Comparison of ENCODE assay signal across 1 cellular context in the genomic region with DNA sequence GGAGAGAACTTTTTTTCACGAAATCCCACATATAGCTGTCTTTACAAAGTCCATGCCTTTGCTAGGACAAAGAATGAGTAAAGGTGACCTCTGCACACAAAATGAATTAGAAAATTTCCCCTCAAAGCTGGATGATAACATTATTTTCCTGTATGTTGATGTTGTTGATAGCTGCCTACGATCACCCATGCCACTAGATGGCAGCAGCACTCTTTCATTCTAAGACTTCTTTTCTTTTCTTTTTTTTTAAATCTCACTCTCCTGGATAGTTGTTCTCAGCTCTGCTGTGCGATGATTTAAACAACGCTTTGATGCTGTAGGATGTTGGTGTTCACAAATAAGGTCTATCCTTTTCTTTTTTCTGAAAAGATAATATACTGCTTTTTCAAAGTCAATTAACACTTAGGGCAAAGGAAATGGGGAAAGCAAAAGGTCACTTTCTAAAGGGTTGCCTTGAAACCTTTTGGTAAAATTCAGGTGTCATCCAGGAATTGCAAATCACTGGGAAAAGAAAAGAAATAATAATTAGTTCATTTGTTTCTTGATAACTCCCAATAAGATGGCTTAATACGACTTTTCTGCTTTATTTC.
TF ChIP-seq lines count a peak whose summit lies in the region.

No MANE protein-coding gene starts in this region.

TF ChIP-seq in neural cell, 6 proteins besides CTCF, POLR2A, EP300 and RAD21 (continued from another document):
- TF ChIP-seq, protein P1, sequence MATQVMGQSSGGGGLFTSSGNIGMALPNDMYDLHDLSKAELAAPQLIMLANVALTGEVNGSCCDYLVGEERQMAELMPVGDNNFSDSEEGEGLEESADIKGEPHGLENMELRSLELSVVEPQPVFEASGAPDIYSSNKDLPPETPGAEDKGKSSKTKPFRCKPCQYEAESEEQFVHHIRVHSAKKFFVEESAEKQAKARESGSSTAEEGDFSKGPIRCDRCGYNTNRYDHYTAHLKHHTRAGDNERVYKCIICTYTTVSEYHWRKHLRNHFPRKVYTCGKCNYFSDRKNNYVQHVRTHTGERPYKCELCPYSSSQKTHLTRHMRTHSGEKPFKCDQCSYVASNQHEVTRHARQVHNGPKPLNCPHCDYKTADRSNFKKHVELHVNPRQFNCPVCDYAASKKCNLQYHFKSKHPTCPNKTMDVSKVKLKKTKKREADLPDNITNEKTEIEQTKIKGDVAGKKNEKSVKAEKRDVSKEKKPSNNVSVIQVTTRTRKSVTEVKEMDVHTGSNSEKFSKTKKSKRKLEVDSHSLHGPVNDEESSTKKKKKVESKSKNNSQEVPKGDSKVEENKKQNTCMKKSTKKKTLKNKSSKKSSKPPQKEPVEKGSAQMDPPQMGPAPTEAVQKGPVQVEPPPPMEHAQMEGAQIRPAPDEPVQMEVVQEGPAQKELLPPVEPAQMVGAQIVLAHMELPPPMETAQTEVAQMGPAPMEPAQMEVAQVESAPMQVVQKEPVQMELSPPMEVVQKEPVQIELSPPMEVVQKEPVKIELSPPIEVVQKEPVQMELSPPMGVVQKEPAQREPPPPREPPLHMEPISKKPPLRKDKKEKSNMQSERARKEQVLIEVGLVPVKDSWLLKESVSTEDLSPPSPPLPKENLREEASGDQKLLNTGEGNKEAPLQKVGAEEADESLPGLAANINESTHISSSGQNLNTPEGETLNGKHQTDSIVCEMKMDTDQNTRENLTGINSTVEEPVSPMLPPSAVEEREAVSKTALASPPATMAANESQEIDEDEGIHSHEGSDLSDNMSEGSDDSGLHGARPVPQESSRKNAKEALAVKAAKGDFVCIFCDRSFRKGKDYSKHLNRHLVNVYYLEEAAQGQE (IDR thresholded peaks at IDR 0.05; ENCODE audit: borderline replicate concordance): no peak
